Comparison of ENCODE assay signal across 8 cellular contexts in genomic region chr3:184156522-184156955, GRCh38. TPM values are rescaled to one million over a fixed set of nuclear protein-coding genes. Genes with fewer than 3 reads are reported as not detected.
DNase-seq lines count a peak whose midpoint lies in the region; ATAC-seq and TF ChIP-seq lines count a peak whose summit lies in the region.

No MANE protein-coding gene starts in this region.

- no peaks in the 10 kb centered on the region for H3K9me3 Mint-ChIP-seq in activated CD8-positive, alpha-beta T cell treated with anti-CD3 and anti-CD28 coated beads, Interleukin-2, amount 10 ng/mL, durations not matched to agents 7 days and 5 days (ENCODE audit: insufficient read depth)

- no peaks in the 10 kb centered on the region for H3K27me3 ChIP-seq in neuron (ENCODE audit: insufficient read depth, low read length)

- CTCF ChIA-PET in activated CD8-positive, alpha-beta T cell treated with anti-CD3 and anti-CD28 coated beads, Interleukin-2, amount 10 ng/mL, durations not matched to agents 7 days and 5 days (lab: Charles Lee): interaction anchor here (1.1 to 1.7 kb wide), 5 partner anchors 11 to 140 kb away, joined by 3 to 4 read pairs (median 4); partner anchors contain the start of gene EEF1AKMT4

- H3K4me3 ChIP-seq in neuron (ENCODE audit: low read length): peak overlapping the region; percentile 89

- no peak for DNase-seq in activated CD8-positive, alpha-beta T cell treated with anti-CD3 and anti-CD28 coated beads, Interleukin-2, amount 10 ng/mL, durations not matched to agents 7 days and 5 days
- peak; percentile 31 for DNase-seq in glomerular visceral epithelial cell (ENCODE audit: extremely low spot score)
- DNase-seq in stimulated activated CD4-positive, alpha-beta T cell treated with anti-CD3 and anti-CD28 coated beads, Interleukin-12 subunit alpha, Interleukin-12 subunit beta, amount 100 ng/mL, for 4 hours: no peak

- H3K27me3 Mint-ChIP-seq in activated CD8-positive, alpha-beta T cell treated with anti-CD3 and anti-CD28 coated beads, Interleukin-2, amount 10 ng/mL, durations not matched to agents 7 days and 5 days (ENCODE audit: low read depth): no peaks in the 10 kb centered on the region

- ATAC-seq in HG03432 (IDR thresholded peaks at IDR 0.05; ENCODE audit: unreplicated experiment): peak; percentile 20
- no peak for ATAC-seq in activated CD8-positive, alpha-beta T cell treated with anti-CD3 and anti-CD28 coated beads, Interleukin-2, amount 10 ng/mL, durations not matched to agents 7 days and 5 days
- ATAC-seq in HG03565 (IDR thresholded peaks at IDR 0.05; ENCODE audit: unreplicated experiment): no peak
- ATAC-seq in HG03457 (IDR thresholded peaks at IDR 0.05; ENCODE audit: unreplicated experiment): no peak

- no peaks in the 10 kb centered on the region for H3K9me3 ChIP-seq in neuron (ENCODE audit: low read length)

- H3K36me3 ChIP-seq in neuron (ENCODE audit: insufficient read depth, low read length): no peaks in the 10 kb centered on the region

- peak overlapping the region; percentile 86 for H3K27ac ChIP-seq in C4-2B

- H3K27ac Mint-ChIP-seq in activated CD8-positive, alpha-beta T cell treated with anti-CD3 and anti-CD28 coated beads, Interleukin-2, amount 10 ng/mL, durations not matched to agents 7 days and 5 days: peak overlapping the region; percentile 81

- H3K4me1 Mint-ChIP-seq in activated CD8-positive, alpha-beta T cell treated with anti-CD3 and anti-CD28 coated beads, Interleukin-2, amount 10 ng/mL, durations not matched to agents 7 days and 5 days (ENCODE audit: low read depth): peaks cover 26% of the 10 kb centered on the region

- peak overlapping the region; percentile 95 for H3K4me3 Mint-ChIP-seq in activated CD8-positive, alpha-beta T cell treated with anti-CD3 and anti-CD28 coated beads, Interleukin-2, amount 10 ng/mL, durations not matched to agents 7 days and 5 days

- H2AFZ ChIP-seq in neuron (ENCODE audit: low read depth, low read length): no peak overlapping the region

- no peak for TF ChIP-seq CTCF in C4-2B (conservative IDR thresholded peaks at IDR 0.05)

- POLR2A ChIA-PET in activated CD8-positive, alpha-beta T cell treated with anti-CD3 and anti-CD28 coated beads, Interleukin-2, amount 10 ng/mL, durations not matched to agents 7 days and 5 days (lab: Charles Lee): interaction anchor here (0.7 to 1.5 kb wide), 5 partner anchors 12 to 24 kb away, joined by 3 to 5 read pairs (median 3); partner anchors contain the start of gene EIF2B5

- peaks cover 21% of the 10 kb centered on the region for H3K4me1 ChIP-seq in neuron (ENCODE audit: insufficient read depth, low read length)

- peaks cover 5% of the 10 kb centered on the region for H3K36me3 Mint-ChIP-seq in activated CD8-positive, alpha-beta T cell treated with anti-CD3 and anti-CD28 coated beads, Interleukin-2, amount 10 ng/mL, durations not matched to agents 7 days and 5 days (ENCODE audit: low read depth)

RNA-seq across cellular contexts. Expression of gene DVL3, which starts 1.4 kb away (rescaled TPM):
- 10 to 100 TPM; 31.2 to 32.6 TPM for total RNA-seq in activated CD8-positive, alpha-beta T cell treated with anti-CD3 and anti-CD28 coated beads, Interleukin-2, amount 10 ng/mL, durations not matched to agents 7 days and 5 days

RNA-seq across cellular contexts. Expression of gene AP2M1, which starts 18.1 kb away (rescaled TPM):
- total RNA-seq in activated CD8-positive, alpha-beta T cell treated with anti-CD3 and anti-CD28 coated beads, Interleukin-2, amount 10 ng/mL, durations not matched to agents 7 days and 5 days: 100 to 1,000 TPM; 228 to 231 TPM

RNA-seq across cellular contexts. Expression of gene EIF2B5, which starts 21.4 kb away (rescaled TPM):
- 10 to 100 TPM; 55.1 to 55.4 TPM for total RNA-seq in activated CD8-positive, alpha-beta T cell treated with anti-CD3 and anti-CD28 coated beads, Interleukin-2, amount 10 ng/mL, durations not matched to agents 7 days and 5 days

RNA-seq across cellular contexts. Expression of gene ABCF3, which starts 29.5 kb away (rescaled TPM):
- total RNA-seq in activated CD8-positive, alpha-beta T cell treated with anti-CD3 and anti-CD28 coated beads, Interleukin-2, amount 10 ng/mL, durations not matched to agents 7 days and 5 days: 10 to 100 TPM; 56.6 to 57.8 TPM

RNA-seq across cellular contexts. Expression of gene HTR3E, which starts 59.7 kb away (rescaled TPM):
- total RNA-seq in activated CD8-positive, alpha-beta T cell treated with anti-CD3 and anti-CD28 coated beads, Interleukin-2, amount 10 ng/mL, durations not matched to agents 7 days and 5 days: not detected
